In genomic region chr14:100038065-100038464, GRCh38 we compare ENCODE assay signal across 16 cellular contexts.
"Had no signal": no experiment of that assay in that cellular context is flagged by ENCODE, and none has a peak within 500 bp of the region (broad histone marks: within the 10 kb centered on the region; RNA-seq: fewer than 3 reads in every experiment).

No MANE protein-coding gene starts in this region.

- H3K36me3 ChIP-seq: heart left ventricle, ovary, upper lobe of left lung, uterus had no signal

- DNase-seq: dorsolateral prefrontal cortex; effector CD8-positive, alpha-beta T cell; hippocampal formation; kidney glomerular epithelial cell; natural killer cell; ovary; right cardiac atrium; small intestine; stimulated activated CD4-positive, alpha-beta T cell treated with anti-CD3 and anti-CD28 coated beads, Interleukin-12 subunit alpha, Interleukin-12 subunit beta, amount 100 ng/mL, for 4 hours; stimulated activated naive CD4-positive, alpha-beta T cell; upper lobe of left lung had no signal

- H3K36me3 Mint-ChIP-seq: natural killer cell had no signal

- H3K27ac Mint-ChIP-seq: natural killer cell, progenitor cell of endocrine pancreas had no signal

- H3K27me3 Mint-ChIP-seq: progenitor cell of endocrine pancreas had no signal

- H3K9me3 ChIP-seq: heart left ventricle, ovary, upper lobe of left lung, uterus had no signal

- H3K4me3 Mint-ChIP-seq: natural killer cell, neural crest cell had no signal

- H3K27me3 ChIP-seq: dorsolateral prefrontal cortex, heart left ventricle, ovary, upper lobe of left lung, uterus had no signal

- ATAC-seq: heart left ventricle, natural killer cell, right cardiac atrium had no signal

- H3K9me3 Mint-ChIP-seq: natural killer cell, neural crest cell had no signal

- H3K27ac ChIP-seq: coronary artery, dorsolateral prefrontal cortex, heart left ventricle, ovary, upper lobe of left lung, uterus had no signal

- H3K4me3 ChIP-seq: coronary artery, dorsolateral prefrontal cortex, heart left ventricle, ovary, upper lobe of left lung, uterus had no signal
